2 cellular contexts compared by ENCODE assay signal in the genomic region with DNA sequence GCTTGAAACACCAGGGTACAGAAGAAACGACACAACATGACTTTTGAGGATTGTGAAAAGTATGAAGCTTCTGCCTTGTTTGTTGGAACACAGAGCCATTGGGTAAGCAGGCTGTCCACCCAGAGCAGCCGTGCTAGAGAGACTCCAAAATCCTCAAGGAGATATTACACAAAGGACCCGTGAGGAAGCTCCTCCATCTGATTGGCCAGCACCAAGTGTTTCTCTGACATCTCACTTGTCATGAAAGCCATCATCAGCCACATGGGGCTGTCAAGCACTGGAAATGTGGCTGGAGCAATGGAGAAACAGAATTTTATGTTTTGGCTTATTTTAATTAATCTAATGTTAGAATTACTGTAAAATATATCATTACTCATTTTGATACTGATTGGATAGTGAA.
TF ChIP-seq lines count a peak whose summit lies in the region.

No MANE protein-coding gene starts in this region.

TF ChIP-seq in SK-N-SH, 30 proteins besides CTCF, POLR2A, EP300 and RAD21 (continued from another document):
- TF ChIP-seq, protein P1, sequence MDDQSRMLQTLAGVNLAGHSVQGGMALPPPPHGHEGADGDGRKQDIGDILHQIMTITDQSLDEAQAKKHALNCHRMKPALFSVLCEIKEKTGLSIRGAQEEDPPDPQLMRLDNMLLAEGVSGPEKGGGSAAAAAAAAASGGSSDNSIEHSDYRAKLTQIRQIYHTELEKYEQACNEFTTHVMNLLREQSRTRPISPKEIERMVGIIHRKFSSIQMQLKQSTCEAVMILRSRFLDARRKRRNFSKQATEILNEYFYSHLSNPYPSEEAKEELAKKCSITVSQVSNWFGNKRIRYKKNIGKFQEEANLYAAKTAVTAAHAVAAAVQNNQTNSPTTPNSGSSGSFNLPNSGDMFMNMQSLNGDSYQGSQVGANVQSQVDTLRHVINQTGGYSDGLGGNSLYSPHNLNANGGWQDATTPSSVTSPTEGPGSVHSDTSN (IDR thresholded peaks at IDR 0.05): no peak
- TF ChIP-seq GATA2 (CRISPR knock-in tag; IDR thresholded peaks at IDR 0.05): no peak
- no peak for TF ChIP-seq RXRA (IDR thresholded peaks at IDR 0.05; ENCODE audit: borderline replicate concordance, low read depth)
- TF ChIP-seq, protein P2, sequence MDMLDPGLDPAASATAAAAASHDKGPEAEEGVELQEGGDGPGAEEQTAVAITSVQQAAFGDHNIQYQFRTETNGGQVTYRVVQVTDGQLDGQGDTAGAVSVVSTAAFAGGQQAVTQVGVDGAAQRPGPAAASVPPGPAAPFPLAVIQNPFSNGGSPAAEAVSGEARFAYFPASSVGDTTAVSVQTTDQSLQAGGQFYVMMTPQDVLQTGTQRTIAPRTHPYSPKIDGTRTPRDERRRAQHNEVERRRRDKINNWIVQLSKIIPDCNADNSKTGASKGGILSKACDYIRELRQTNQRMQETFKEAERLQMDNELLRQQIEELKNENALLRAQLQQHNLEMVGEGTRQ (IDR thresholded peaks at IDR 0.05; ENCODE audit: borderline replicate concordance, low read depth, low read length): no peak
- no peak for TF ChIP-seq EZH2phosphoT487 (IDR thresholded peaks at IDR 0.05; ENCODE audit: borderline replicate concordance, low read depth)
- TF ChIP-seq CHD2 (IDR thresholded peaks at IDR 0.05; ENCODE audit: low read length, partially characterized antibody): no peak
- TF ChIP-seq, protein P3, sequence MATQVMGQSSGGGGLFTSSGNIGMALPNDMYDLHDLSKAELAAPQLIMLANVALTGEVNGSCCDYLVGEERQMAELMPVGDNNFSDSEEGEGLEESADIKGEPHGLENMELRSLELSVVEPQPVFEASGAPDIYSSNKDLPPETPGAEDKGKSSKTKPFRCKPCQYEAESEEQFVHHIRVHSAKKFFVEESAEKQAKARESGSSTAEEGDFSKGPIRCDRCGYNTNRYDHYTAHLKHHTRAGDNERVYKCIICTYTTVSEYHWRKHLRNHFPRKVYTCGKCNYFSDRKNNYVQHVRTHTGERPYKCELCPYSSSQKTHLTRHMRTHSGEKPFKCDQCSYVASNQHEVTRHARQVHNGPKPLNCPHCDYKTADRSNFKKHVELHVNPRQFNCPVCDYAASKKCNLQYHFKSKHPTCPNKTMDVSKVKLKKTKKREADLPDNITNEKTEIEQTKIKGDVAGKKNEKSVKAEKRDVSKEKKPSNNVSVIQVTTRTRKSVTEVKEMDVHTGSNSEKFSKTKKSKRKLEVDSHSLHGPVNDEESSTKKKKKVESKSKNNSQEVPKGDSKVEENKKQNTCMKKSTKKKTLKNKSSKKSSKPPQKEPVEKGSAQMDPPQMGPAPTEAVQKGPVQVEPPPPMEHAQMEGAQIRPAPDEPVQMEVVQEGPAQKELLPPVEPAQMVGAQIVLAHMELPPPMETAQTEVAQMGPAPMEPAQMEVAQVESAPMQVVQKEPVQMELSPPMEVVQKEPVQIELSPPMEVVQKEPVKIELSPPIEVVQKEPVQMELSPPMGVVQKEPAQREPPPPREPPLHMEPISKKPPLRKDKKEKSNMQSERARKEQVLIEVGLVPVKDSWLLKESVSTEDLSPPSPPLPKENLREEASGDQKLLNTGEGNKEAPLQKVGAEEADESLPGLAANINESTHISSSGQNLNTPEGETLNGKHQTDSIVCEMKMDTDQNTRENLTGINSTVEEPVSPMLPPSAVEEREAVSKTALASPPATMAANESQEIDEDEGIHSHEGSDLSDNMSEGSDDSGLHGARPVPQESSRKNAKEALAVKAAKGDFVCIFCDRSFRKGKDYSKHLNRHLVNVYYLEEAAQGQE (IDR thresholded peaks at IDR 0.05; ENCODE audit: low read depth, low read length): no peak
- no peak for TF ChIP-seq NRF1 (IDR thresholded peaks at IDR 0.05; ENCODE audit: low read depth, low read length)
- no peak for TF ChIP-seq POLR2AphosphoS5 (IDR thresholded peaks at IDR 0.05; ENCODE audit: low read depth, low read length)
- TF ChIP-seq, protein P4, sequence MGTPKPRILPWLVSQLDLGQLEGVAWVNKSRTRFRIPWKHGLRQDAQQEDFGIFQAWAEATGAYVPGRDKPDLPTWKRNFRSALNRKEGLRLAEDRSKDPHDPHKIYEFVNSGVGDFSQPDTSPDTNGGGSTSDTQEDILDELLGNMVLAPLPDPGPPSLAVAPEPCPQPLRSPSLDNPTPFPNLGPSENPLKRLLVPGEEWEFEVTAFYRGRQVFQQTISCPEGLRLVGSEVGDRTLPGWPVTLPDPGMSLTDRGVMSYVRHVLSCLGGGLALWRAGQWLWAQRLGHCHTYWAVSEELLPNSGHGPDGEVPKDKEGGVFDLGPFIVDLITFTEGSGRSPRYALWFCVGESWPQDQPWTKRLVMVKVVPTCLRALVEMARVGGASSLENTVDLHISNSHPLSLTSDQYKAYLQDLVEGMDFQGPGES (IDR thresholded peaks at IDR 0.05; ENCODE audit: low read depth, low read length): no peak
- TF ChIP-seq GABPA (IDR thresholded peaks at IDR 0.05; ENCODE audit: low read depth): no peak
- no peak for TF ChIP-seq NFIC (IDR thresholded peaks at IDR 0.05; ENCODE audit: borderline replicate concordance)
- TF ChIP-seq MXI1 (IDR thresholded peaks at IDR 0.05; ENCODE audit: low read depth, low read length): no peak
- no peak for TF ChIP-seq YY1 (IDR thresholded peaks at IDR 0.05; ENCODE audit: low read depth)
- no peak for TF ChIP-seq TCF12 (IDR thresholded peaks at IDR 0.05)

TF ChIP-seq in SK-N-SH treated with all-trans-retinoic acid at 6 μM for 48 hours, 23 proteins besides CTCF, POLR2A, EP300 and RAD21 (continued from another document):
- TF ChIP-seq, protein P5, sequence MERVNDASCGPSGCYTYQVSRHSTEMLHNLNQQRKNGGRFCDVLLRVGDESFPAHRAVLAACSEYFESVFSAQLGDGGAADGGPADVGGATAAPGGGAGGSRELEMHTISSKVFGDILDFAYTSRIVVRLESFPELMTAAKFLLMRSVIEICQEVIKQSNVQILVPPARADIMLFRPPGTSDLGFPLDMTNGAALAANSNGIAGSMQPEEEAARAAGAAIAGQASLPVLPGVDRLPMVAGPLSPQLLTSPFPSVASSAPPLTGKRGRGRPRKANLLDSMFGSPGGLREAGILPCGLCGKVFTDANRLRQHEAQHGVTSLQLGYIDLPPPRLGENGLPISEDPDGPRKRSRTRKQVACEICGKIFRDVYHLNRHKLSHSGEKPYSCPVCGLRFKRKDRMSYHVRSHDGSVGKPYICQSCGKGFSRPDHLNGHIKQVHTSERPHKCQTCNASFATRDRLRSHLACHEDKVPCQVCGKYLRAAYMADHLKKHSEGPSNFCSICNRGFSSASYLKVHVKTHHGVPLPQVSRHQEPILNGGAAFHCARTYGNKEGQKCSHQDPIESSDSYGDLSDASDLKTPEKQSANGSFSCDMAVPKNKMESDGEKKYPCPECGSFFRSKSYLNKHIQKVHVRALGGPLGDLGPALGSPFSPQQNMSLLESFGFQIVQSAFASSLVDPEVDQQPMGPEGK (CRISPR knock-in tag; IDR thresholded peaks at IDR 0.05; ENCODE audit: borderline replicate concordance): no peak
- TF ChIP-seq, protein P6, sequence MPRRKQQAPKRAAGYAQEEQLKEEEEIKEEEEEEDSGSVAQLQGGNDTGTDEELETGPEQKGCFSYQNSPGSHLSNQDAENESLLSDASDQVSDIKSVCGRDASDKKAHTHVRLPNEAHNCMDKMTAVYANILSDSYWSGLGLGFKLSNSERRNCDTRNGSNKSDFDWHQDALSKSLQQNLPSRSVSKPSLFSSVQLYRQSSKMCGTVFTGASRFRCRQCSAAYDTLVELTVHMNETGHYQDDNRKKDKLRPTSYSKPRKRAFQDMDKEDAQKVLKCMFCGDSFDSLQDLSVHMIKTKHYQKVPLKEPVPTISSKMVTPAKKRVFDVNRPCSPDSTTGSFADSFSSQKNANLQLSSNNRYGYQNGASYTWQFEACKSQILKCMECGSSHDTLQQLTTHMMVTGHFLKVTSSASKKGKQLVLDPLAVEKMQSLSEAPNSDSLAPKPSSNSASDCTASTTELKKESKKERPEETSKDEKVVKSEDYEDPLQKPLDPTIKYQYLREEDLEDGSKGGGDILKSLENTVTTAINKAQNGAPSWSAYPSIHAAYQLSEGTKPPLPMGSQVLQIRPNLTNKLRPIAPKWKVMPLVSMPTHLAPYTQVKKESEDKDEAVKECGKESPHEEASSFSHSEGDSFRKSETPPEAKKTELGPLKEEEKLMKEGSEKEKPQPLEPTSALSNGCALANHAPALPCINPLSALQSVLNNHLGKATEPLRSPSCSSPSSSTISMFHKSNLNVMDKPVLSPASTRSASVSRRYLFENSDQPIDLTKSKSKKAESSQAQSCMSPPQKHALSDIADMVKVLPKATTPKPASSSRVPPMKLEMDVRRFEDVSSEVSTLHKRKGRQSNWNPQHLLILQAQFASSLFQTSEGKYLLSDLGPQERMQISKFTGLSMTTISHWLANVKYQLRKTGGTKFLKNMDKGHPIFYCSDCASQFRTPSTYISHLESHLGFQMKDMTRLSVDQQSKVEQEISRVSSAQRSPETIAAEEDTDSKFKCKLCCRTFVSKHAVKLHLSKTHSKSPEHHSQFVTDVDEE (CRISPR knock-in tag; IDR thresholded peaks at IDR 0.05): no peak
- TF ChIP-seq OSR1 (CRISPR knock-in tag; IDR thresholded peaks at IDR 0.05) (no peak), RARB (CRISPR knock-in tag; IDR thresholded peaks at IDR 0.05) (no peak), ZNF70 (CRISPR knock-in tag; IDR thresholded peaks at IDR 0.05) (no peak)
- TF ChIP-seq, protein P7, sequence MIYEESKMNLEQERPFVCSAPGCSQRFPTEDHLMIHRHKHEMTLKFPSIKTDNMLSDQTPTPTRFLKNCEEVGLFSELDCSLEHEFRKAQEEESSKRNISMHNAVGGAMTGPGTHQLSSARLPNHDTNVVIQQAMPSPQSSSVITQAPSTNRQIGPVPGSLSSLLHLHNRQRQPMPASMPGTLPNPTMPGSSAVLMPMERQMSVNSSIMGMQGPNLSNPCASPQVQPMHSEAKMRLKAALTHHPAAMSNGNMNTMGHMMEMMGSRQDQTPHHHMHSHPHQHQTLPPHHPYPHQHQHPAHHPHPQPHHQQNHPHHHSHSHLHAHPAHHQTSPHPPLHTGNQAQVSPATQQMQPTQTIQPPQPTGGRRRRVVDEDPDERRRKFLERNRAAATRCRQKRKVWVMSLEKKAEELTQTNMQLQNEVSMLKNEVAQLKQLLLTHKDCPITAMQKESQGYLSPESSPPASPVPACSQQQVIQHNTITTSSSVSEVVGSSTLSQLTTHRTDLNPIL (CRISPR knock-in tag; IDR thresholded peaks at IDR 0.05; ENCODE audit: low read depth): no peak
